Comparison of ENCODE assay signal across 8 cellular contexts in the genomic region with DNA sequence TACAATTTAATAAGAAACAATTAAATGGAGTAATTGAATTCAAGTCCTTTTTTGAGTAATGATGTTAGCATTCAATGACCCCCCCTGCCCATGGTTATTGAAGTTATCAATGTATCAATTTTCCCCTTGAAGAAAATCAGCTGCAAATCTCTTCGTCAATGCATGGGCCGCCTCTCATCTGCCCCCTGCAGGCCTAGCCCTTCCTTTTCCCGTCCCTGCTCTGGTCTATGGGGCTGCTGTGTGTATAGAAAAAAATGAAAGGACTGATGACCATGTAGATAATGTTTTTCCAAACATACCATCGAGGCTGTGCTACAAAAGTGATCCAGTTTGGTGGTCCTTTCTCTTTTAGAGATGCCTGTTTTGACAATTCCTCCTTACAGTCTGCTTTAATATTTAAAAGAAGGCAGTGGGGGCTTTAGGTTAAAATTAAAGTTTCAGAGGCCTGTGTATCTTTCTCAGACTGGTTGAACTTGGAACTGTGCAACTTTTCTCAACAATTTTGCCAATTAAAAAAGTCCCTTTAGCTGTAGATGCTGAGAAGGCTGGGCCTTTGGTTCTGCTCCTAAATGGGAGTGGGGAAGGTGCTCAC.
DNase-seq lines count a peak whose midpoint lies in the region; ATAC-seq, FAIRE-seq and TF ChIP-seq lines count a peak whose summit lies in the region.

No MANE protein-coding gene starts in this region.

- TF ChIP-seq POLR2A in H54 (IDR thresholded peaks at IDR 0.05; ENCODE audit: low read depth, low read length) (no peak), K562 (conservative IDR thresholded peaks at IDR 0.05) (no peak)

- FAIRE-seq in H54 (lab: Jason Lieb, UNC) (no peak), K562 (lab: Jason Lieb, UNC) (peak; percentile 72), kidney (lab: Jason Lieb, UNC) (no peak)

- H2AFZ ChIP-seq in K562 (ENCODE audit: low read depth, low read length) = 0 out of 2 replicates have a peak overlapping the region, but pooled peaks have one; percentile 30
- no peak overlapping the region for H2AFZ ChIP-seq in neural cell (ENCODE audit: low read depth, low read length)

- H3K4me3 ChIP-seq in K562 (no peak overlapping the region), neural cell (ENCODE audit: low read length) (no peak overlapping the region), kidney (ENCODE audit: low read length in 2 of 2) (no peak overlapping the region)

- H3K4me1 ChIP-seq in K562 (replicated peaks in 1 of 2; ENCODE audit: control insufficient read depth in 2 of 2, insufficient read depth in 2 of 2, low read length in 2 of 2) = peaks cover 0 to 4% of the 10 kb centered on the region in 2 experiments; a peak in 1 of 5 replicates
- H3K4me1 ChIP-seq in kidney (ENCODE audit: control insufficient read depth in 1 of 2, insufficient read depth in 1 of 2, low read depth in 1 of 2, low read length in 2 of 2) = peaks cover 0 to 4% of the 10 kb centered on the region in 2 donors

- H3K9me3 ChIP-seq in K562 (replicated peaks; ENCODE audit: control insufficient read depth, insufficient read depth, low read depth, low read length) = no peaks in the 10 kb centered on the region
- H3K9me3 ChIP-seq in neural cell (ENCODE audit: low read length) = no peaks in the 10 kb centered on the region
- no peaks in the 10 kb centered on the region for H3K9me3 ChIP-seq in kidney (ENCODE audit: control insufficient read depth in 1 of 2, low read length in 2 of 2)

- H3K36me3 ChIP-seq in K562 (ENCODE audit: control insufficient read depth, insufficient read depth, low read length) = no peaks in the 10 kb centered on the region
- no peaks in the 10 kb centered on the region for H3K36me3 ChIP-seq in neural cell (ENCODE audit: insufficient read depth, low read length)
- H3K36me3 ChIP-seq in kidney (ENCODE audit: control insufficient read depth in 1 of 2, insufficient read depth in 2 of 2, low read length in 2 of 2) = no peaks in the 10 kb centered on the region

- in situ Hi-C loops in K562 (cut with MboI) = loop anchor here (10.0 kb wide), 1 partner anchor 179 kb away; no protein-coding TSS in a partner anchor

- no peaks in the 10 kb centered on the region for H3K9me1 ChIP-seq in K562 (ENCODE audit: control insufficient read depth, insufficient read depth, low read length)

- no peak overlapping the region for H3K27ac ChIP-seq in K562 (ENCODE audit: extremely low read depth, low read depth, low read length)
- H3K27ac ChIP-seq in neural cell (ENCODE audit: low read length) = no peak overlapping the region
- no peak overlapping the region for H3K27ac ChIP-seq in kidney (ENCODE audit: low read depth in 2 of 2, low read length in 2 of 2)

- POLR2A ChIA-PET in K562 (lab: Yijun Ruan, JAX) = interaction anchor here (1.0 kb wide), 1 partner anchor 11 kb away, joined by 3 read pairs; no protein-coding TSS in a partner anchor

- ATAC-seq in K562 = peak; percentile 95

- TF ChIP-seq RAD21 in K562 (CRISPR knock-in tag; conservative IDR thresholded peaks at IDR 0.05 in 1 of 2, IDR thresholded peaks at IDR 0.05 in 1 of 2) (peak in 1 of 2 experiments; percentile 63; a peak in 3 of 4 replicates), neural cell (conservative IDR thresholded peaks at IDR 0.05) (no peak)

- DNase-seq in H54 (ENCODE audit: insufficient read length, low spot score) (peak; percentile 23), NOMO-1 (lab: John Stamatoyannopoulos, UW; ENCODE audit: unreplicated experiment in 2 of 2) (peak; percentile 18 to 29), K562 (ENCODE audit: extremely low read depth in 1 of 4, low spot score in 3 of 4) (peak; percentile 34 to 61 (median 48)), activated gamma-delta T cell treated with Interleukin-2 at 50 U/mL for 16 hours (no peak), kidney (no peak), putamen (ENCODE audit: low spot score) (no peak)

- TF ChIP-seq CTCF in GM12872 (IDR thresholded peaks at IDR 0.05; ENCODE audit: insufficient read depth, low read depth, low read length) = peak; percentile 76
- peak; percentile 74 to 83 (median 75) for TF ChIP-seq CTCF in K562 (IDR thresholded peaks at IDR 0.05 in 2 of 3, conservative IDR thresholded peaks at IDR 0.05 in 1 of 3; ENCODE audit: insufficient read depth in 2 of 3, low read depth in 1 of 3, low read length in 3 of 3)
- TF ChIP-seq CTCF in neural cell (IDR thresholded peaks at IDR 0.05; ENCODE audit: poor library complexity, severe bottlenecking) = peak; percentile 37
- no peak for TF ChIP-seq CTCF in kidney (IDR thresholded peaks at IDR 0.05; ENCODE audit: borderline replicate concordance, extremely low read depth, insufficient read depth)

- no peak overlapping the region for H3K4me2 ChIP-seq in K562 (ENCODE audit: insufficient read depth, low read length)
- H3K4me2 ChIP-seq in neural cell (ENCODE audit: low read length) = no peak overlapping the region

- no peaks in the 10 kb centered on the region for H3K9me2 ChIP-seq in neural cell (ENCODE audit: insufficient read depth, low read length)

- no peak for TF ChIP-seq EP300 in K562 (IDR thresholded peaks at IDR 0.05; ENCODE audit: low read length)
- TF ChIP-seq EP300 in neural cell (conservative IDR thresholded peaks at IDR 0.05; ENCODE audit: poor library complexity, severe bottlenecking) = no peak

- 0% methylated on average over 4 of the region's 4 CpGs for WGBS in K562 (ENCODE audit: insufficient coverage, low coverage, missing lambda C conversion rate)

- H3F3A ChIP-seq in neural cell (ENCODE audit: insufficient read depth, low read length, poor library complexity, severe bottlenecking) = peaks cover 13% of the 10 kb centered on the region

- BruUV-seq in K562 (replicated peaks; lab: Mats Ljungman, UMichigan) = no TSS peak

- no peaks in the 10 kb centered on the region for H4K20me1 ChIP-seq in K562 (replicated peaks; ENCODE audit: control insufficient read depth, insufficient read depth, low read length)
- no peaks in the 10 kb centered on the region for H4K20me1 ChIP-seq in neural cell (ENCODE audit: insufficient read depth)

- intact Hi-C loops in K562 (cut with micrococcal nuclease) (loop anchor here (1.0 to 10.0 kb wide), 3 partner anchors 44 to 329 kb away; no protein-coding TSS in a partner anchor), kidney (cut with DNase I) (no loop called here)

- CTCF ChIA-PET in K562 (lab: Yijun Ruan, JAX; ENCODE audit: low intra/inter-chr PET ratio) = no interaction called here

- H3K9ac ChIP-seq in K562 (ENCODE audit: insufficient read depth in 1 of 2, low read depth in 2 of 2, low read length in 2 of 2) (no peak overlapping the region), neural cell (ENCODE audit: low read length) (no peak overlapping the region), kidney (ENCODE audit: low read length in 2 of 2) (no peak overlapping the region)

- no peaks in the 10 kb centered on the region for H3K79me2 ChIP-seq in K562 (ENCODE audit: control insufficient read depth, insufficient read depth, low read length)
- H3K79me2 ChIP-seq in neural cell (replicated peaks; ENCODE audit: insufficient read depth, low read length) = no peaks in the 10 kb centered on the region

- peaks cover 7 to 36% of the 10 kb centered on the region in 2 experiments; a peak in 3 of 5 replicates for H3K27me3 ChIP-seq in K562 (ENCODE audit: control insufficient read depth in 2 of 2, insufficient read depth in 2 of 2, low read length in 2 of 2)
- no peaks in the 10 kb centered on the region for H3K27me3 ChIP-seq in neural cell (ENCODE audit: insufficient read depth, low read depth, low read length)

TF ChIP-seq in K562, 482 proteins besides CTCF, POLR2A, EP300 and RAD21 (continues in another document):
- peak; percentile 53; the same call in 1 of the 2 replicates for TF ChIP-seq SMC3 (conservative IDR thresholded peaks at IDR 0.05; ENCODE audit: insufficient read depth, low read depth, low read length)
- peak; percentile 39; the same call in 1 of the 2 replicates for TF ChIP-seq GATA2 (CRISPR knock-in tag; IDR thresholded peaks at IDR 0.05)
- TF ChIP-seq JUND (IDR thresholded peaks at IDR 0.05; ENCODE audit: borderline replicate concordance, low read depth, low read length) = peak; percentile 25; the same call in 1 of the 2 replicates
- TF ChIP-seq JUND (tag; IDR thresholded peaks at IDR 0.05; ENCODE audit: borderline replicate concordance, low read depth, low read length) = no peak
- 0 out of 2 replicates have a peak, but pooled peaks have one; percentile 27 for TF ChIP-seq KLF16 (IDR thresholded peaks at IDR 0.05)
- TF ChIP-seq, protein P1, sequence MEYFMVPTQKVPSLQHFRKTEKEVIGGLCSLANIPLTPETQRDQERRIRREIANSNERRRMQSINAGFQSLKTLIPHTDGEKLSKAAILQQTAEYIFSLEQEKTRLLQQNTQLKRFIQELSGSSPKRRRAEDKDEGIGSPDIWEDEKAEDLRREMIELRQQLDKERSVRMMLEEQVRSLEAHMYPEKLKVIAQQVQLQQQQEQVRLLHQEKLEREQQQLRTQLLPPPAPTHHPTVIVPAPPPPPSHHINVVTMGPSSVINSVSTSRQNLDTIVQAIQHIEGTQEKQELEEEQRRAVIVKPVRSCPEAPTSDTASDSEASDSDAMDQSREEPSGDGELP (CRISPR knock-in tag; IDR thresholded peaks at IDR 0.05; ENCODE audit: borderline replicate concordance) = 0 out of 2 replicates have a peak, but pooled peaks have one; percentile 27
- no peak for TF ChIP-seq MCM2 (IDR thresholded peaks at IDR 0.05; ENCODE audit: low read depth)
- no peak for TF ChIP-seq ZNF23 (CRISPR knock-in tag; IDR thresholded peaks at IDR 0.05)

TF ChIP-seq in neural cell, 6 proteins besides CTCF, POLR2A, EP300 and RAD21:
- no peak for TF ChIP-seq TAF1 (IDR thresholded peaks at IDR 0.05; ENCODE audit: low read depth)
- TF ChIP-seq SMC3 (conservative IDR thresholded peaks at IDR 0.05; ENCODE audit: poor library complexity) = no peak
- no peak for TF ChIP-seq POLR2AphosphoS5 (IDR thresholded peaks at IDR 0.05)
- TF ChIP-seq EZH2 (IDR thresholded peaks at IDR 0.05; ENCODE audit: borderline replicate concordance, insufficient read depth, low read length, poor library complexity, severe bottlenecking) = no peak
- TF ChIP-seq MXI1 (conservative IDR thresholded peaks at IDR 0.05; ENCODE audit: poor library complexity, severe bottlenecking) = no peak

Comparison
In these comparisons a context has a peak if more than half of its experiments do, and no peak if none do; other contexts are left out.
1. DNase-seq: peak in H54 (single experiment), NOMO-1 (2 of 2) and K562 (4 of 4); none in activated gamma-delta T cell treated with Interleukin-2 at 50 U/mL for 16 hours (single experiment), kidney (single experiment) and putamen (single experiment).